1 cellular context compared by ENCODE assay signal in the genomic region with DNA sequence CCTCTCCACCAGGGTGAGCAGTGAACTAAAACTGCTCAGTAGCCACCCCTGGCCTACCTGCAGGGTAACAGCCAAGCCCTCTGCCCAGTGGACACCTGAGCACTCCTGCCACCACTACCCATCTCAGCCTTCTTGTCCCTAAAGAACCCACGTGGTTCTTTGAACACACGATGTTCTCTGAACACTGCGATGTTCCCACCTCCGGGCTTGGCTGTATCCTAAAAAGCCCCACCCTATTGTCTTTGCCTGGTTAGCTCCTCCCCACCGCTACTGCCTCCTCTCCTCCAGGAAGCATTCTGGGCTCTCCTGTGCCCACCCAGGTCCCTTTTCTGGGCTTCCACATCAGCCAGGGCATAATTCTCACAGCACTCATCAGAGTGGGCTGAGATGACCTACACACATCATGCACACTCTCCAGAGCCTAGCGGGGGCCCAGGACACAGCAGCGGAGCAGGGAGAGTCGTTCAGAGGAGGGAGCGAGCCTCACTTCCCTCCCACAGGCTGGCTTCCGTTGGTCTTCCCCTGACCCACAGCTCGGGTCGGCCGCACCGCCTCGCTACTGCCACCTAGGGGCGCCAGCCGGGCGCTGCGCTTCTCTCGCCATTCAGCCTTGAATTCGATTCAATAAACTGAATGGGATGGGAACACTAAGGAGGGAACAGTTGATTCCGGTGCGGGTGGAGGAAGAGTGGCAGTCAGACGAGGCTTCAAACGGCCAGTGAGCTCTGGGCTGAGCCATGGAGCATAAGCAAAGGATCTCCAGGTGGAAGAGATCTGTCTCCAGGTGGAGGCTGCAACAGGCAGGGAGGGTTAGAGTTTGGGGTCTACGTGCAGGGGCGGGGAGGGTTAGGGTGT.
A peak's percentile ranks its signal among the peaks of the same experiment; 100 is the strongest.
TF ChIP-seq lines count a peak whose summit lies in the region.

No MANE protein-coding gene starts in this region.

TF ChIP-seq in H1, 55 proteins besides CTCF, POLR2A, EP300 and RAD21 (continued from another document):
- TF ChIP-seq, protein P1, sequence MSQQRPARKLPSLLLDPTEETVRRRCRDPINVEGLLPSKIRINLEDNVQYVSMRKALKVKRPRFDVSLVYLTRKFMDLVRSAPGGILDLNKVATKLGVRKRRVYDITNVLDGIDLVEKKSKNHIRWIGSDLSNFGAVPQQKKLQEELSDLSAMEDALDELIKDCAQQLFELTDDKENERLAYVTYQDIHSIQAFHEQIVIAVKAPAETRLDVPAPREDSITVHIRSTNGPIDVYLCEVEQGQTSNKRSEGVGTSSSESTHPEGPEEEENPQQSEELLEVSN (IDR thresholded peaks at IDR 0.05), result peak; percentile 26; the same call in 1 of the 2 replicates
- TF ChIP-seq SIN3A (conservative IDR thresholded peaks at IDR 0.05 in 1 of 2, IDR thresholded peaks at IDR 0.05 in 1 of 2; ENCODE audit: low read depth in 1 of 2, low read length in 2 of 2) (peak in 1 of 2 experiments; percentile 88; a peak in 2 of 4 replicates), CTBP2 (IDR thresholded peaks at IDR 0.05; ENCODE audit: borderline replicate concordance, insufficient read depth, insufficient read length, low read length) (no peak), CREB1 (IDR thresholded peaks at IDR 0.05) (peak; percentile 39; the same call in 1 of the 2 replicates), SRF (IDR thresholded peaks at IDR 0.05; ENCODE audit: low read depth, low read length) (no peak), JUND (IDR thresholded peaks at IDR 0.05; ENCODE audit: low read length) (peak; percentile 60)
- TF ChIP-seq, protein P2, sequence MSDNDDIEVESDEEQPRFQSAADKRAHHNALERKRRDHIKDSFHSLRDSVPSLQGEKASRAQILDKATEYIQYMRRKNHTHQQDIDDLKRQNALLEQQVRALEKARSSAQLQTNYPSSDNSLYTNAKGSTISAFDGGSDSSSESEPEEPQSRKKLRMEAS (IDR thresholded peaks at IDR 0.05), result peak; percentile 51
